In the genomic region with DNA sequence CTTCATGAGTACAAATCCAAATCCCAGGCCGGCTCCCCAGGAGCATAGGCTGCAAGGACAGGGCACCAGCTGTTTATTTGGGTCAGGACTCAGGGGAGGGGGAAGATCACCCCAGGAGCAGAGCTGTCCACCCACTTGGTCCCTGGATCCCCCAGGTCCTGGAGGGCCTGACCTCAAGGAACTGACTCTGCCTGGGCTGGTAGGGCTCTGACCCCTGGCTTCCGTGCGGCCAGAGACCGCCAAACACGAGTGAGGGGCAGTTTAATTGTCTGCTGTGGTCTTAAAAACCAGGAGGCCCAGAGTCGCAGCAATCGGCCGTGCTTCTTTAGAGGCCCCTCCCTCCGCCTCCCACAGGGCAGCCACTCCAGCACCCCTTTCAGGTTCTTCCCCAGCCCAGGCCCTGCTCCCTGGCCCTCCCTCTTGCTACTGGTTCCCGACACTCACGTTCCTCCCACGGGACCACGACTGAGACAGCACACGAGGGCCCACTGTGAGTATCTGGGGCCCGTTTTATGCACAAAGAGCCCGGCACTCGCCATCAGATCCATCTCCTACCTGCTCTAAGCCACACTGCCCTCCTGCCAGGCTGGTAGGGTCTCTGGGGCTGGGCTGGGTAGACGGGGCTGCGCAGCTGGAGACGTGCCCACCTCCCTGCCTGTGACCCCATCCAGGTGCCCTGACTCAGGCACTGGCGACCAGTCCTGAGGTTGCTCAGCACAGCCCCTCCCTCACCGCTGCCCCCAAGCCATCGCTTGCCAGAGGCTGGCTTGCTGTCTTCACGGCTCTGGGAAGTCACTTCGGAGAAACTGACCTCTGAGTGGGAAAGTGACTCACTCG, we compare ENCODE assay signal across 15 cellular contexts. TPM values are rescaled to one million over a fixed set of nuclear protein-coding genes. Genes with fewer than 3 reads are reported as not detected.
"Had no signal": no experiment of that assay in that cellular context is flagged by ENCODE, and none has a peak within 500 bp of the region (broad histone marks: within the 10 kb centered on the region; RNA-seq: fewer than 3 reads in every experiment).

No MANE protein-coding gene starts in this region.

- H3K9me3 ChIP-seq: body of pancreas, gastrocnemius medialis, lower lobe of right lung, uterus had no signal

- H3K27ac ChIP-seq: body of pancreas, gastrocnemius medialis, lower lobe of right lung, uterus had no signal

- H3K4me3 ChIP-seq: body of pancreas, gastrocnemius medialis, lower lobe of right lung, uterus had no signal

- H3K4me1 ChIP-seq: body of pancreas, gastrocnemius medialis, lower lobe of right lung, uterus had no signal

- H3K36me3 ChIP-seq: gastrocnemius medialis, lower lobe of right lung, uterus had no signal

- ATAC-seq: activated naive CD4-positive, alpha-beta T cell treated with anti-CD3 and anti-CD28 coated beads, Interleukin-2, amount 50 U/mL, for 72 hours; activated T-helper 17 cell treated with anti-CD3 and anti-CD28 coated beads, Interleukin-2, amount 50 U/mL, for 72 hours; body of pancreas; gastrocnemius medialis had no signal

- DNase-seq: activated CD4-positive, alpha-beta T cell treated with anti-CD3 and anti-CD28 coated beads for 4 hours; amniotic stem cell; cortex of kidney; effector memory CD4-positive, alpha-beta T cell; gastrocnemius medialis; kidney glomerular epithelial cell; lower lobe of right lung; naive thymus-derived CD4-positive, alpha-beta T cell; occipital lobe; stimulated activated CD4-positive, alpha-beta T cell treated with anti-CD3 and anti-CD28 coated beads, Interleukin-15, amount 100 ng/mL, for 24 hours; stimulated activated CD4-positive, alpha-beta T cell treated with anti-CD3 and anti-CD28 coated beads, Interleukin-4, amount 100 ng/mL, for 24 hours had no signal

RNA-seq across cellular contexts. Expression of gene CFAP46, which starts 30.0 kb away (rescaled TPM):
- total RNA-seq: activated T-helper 17 cell treated with anti-CD3 and anti-CD28 coated beads, Interleukin-2, amount 50 U/mL, for 72 hours had no signal
- polyA plus RNA-seq: naive thymus-derived CD4-positive, alpha-beta T cell had no signal
